ENCODE assay signal across 10 cellular contexts in genomic region chr4:80492761-80493160, GRCh38.
DNase-seq lines count a peak whose midpoint lies in the region; ATAC-seq and TF ChIP-seq lines count a peak whose summit lies in the region.
"Had no signal": no experiment of that assay in that cellular context is flagged by ENCODE, and none has a peak within 500 bp of the region (broad histone marks: within the 10 kb centered on the region; RNA-seq: fewer than 3 reads in every experiment).

No MANE protein-coding gene starts in this region.

- ATAC-seq in GM23338 (no peak), GM21528 (IDR thresholded peaks at IDR 0.05; ENCODE audit: low FRiP score, unreplicated experiment) (no peak), HG03045 (IDR thresholded peaks at IDR 0.05; ENCODE audit: unreplicated experiment) (no peak)

- no peaks in the 10 kb centered on the region for H3K27me3 ChIP-seq in GM23338 (ENCODE audit: insufficient read depth)
- H3K27me3 ChIP-seq: upper lobe of left lung had no signal

- H3K27ac ChIP-seq in GM23338 (ENCODE audit: low read depth) (no peak overlapping the region), OCI-LY7 (ENCODE audit: low read depth, low read length, poor library complexity, severe bottlenecking) (no peak overlapping the region)
- H3K27ac ChIP-seq: parathyroid adenoma, upper lobe of left lung had no signal

- CTCF ChIA-PET in OCI-LY7 (lab: Charles Lee; ENCODE audit: unreplicated experiment), result no interaction called here

- H3K79me2 ChIP-seq in GM23338 (replicated peaks; ENCODE audit: insufficient read depth) (no peaks in the 10 kb centered on the region), OCI-LY7 (ENCODE audit: insufficient read depth, low read depth, low read length) (no peaks in the 10 kb centered on the region)
- H3K79me2 ChIP-seq: parathyroid adenoma had no signal

- peak overlapping the region; percentile 36; the same call in 1 of the 2 replicates for H3K27ac Mint-ChIP-seq in GM23338

- H3K4me3 Mint-ChIP-seq in GM23338, result no peak overlapping the region

- POLR2A ChIA-PET in OCI-LY7 (lab: Charles Lee), result interaction anchor here (0.6 kb wide), 1 partner anchor 1972 kb away, joined by 4 read pairs; no protein-coding TSS in a partner anchor

- H3K4me1 ChIP-seq in GM23338 (ENCODE audit: insufficient read depth) (no peaks in the 10 kb centered on the region), OCI-LY7 (ENCODE audit: insufficient read depth, low read length, poor library complexity, severe bottlenecking) (peaks cover 21% of the 10 kb centered on the region)
- H3K4me1 ChIP-seq: parathyroid adenoma, upper lobe of left lung had no signal

- DNase-seq in GM23338 (ENCODE audit: low spot score) (no peak), OCI-LY7 (ENCODE audit: low spot score) (peak; percentile 27), COLO829 (ENCODE audit: low spot score) (no peak), NCI-H2227 treated with DMSO at 0.1 percent for 48 hours (lab: John Stamatoyannopoulos, UW) (no peak)
- DNase-seq in activated naive CD4-positive, alpha-beta T cell treated with Interleukin-2 at 50 U/mL for 16 hours, result peak; percentile 17
- DNase-seq in stimulated activated CD8-positive, alpha-beta memory T cell treated with anti-CD3 and anti-CD28 coated beads, Interleukin-12 subunit alpha, Interleukin-12 subunit beta, amount 100 ng/mL, for 1 hour (ENCODE audit: low read depth), result peak; percentile 30

- H3K9me3 Mint-ChIP-seq in GM23338, result peaks cover 34% of the 10 kb centered on the region

- H3K36me3 ChIP-seq in GM23338 (ENCODE audit: insufficient read depth), result peaks cover 8% of the 10 kb centered on the region; the same call in 1 of the 2 replicates
- H3K36me3 ChIP-seq in OCI-LY7 (ENCODE audit: insufficient read depth, low read length), result peaks cover 74% of the 10 kb centered on the region
- H3K36me3 ChIP-seq: upper lobe of left lung had no signal

- TF ChIP-seq CTCF in GM23338 (conservative IDR thresholded peaks at IDR 0.05; ENCODE audit: low read depth in 2 of 2) (no peak), OCI-LY7 (conservative IDR thresholded peaks at IDR 0.05; ENCODE audit: low read length) (no peak)

- H3K36me3 Mint-ChIP-seq in GM23338 (ENCODE audit: low read depth), result peaks cover 32% of the 10 kb centered on the region

- peaks cover 9% of the 10 kb centered on the region for H3K4me1 Mint-ChIP-seq in GM23338

- H4K20me1 ChIP-seq in GM23338 (replicated peaks; ENCODE audit: insufficient read depth) (no peaks in the 10 kb centered on the region), OCI-LY7 (ENCODE audit: insufficient read depth, low read length) (no peaks in the 10 kb centered on the region)

- peaks cover 72% of the 10 kb centered on the region; the same call in 1 of the 2 replicates for H3K9me3 ChIP-seq in OCI-LY7 (ENCODE audit: low read length)
- H3K9me3 ChIP-seq: upper lobe of left lung had no signal

- peak overlapping the region; percentile 35; the same call in 1 of the 2 replicates for H2AFZ ChIP-seq in GM23338
- H2AFZ ChIP-seq in OCI-LY7 (ENCODE audit: low read length), result no peak overlapping the region
- H2AFZ ChIP-seq: parathyroid adenoma had no signal

- H3K4me3 ChIP-seq in GM23338, result no peak overlapping the region
- H3K4me3 ChIP-seq in OCI-LY7 (ENCODE audit: low read depth, low read length, poor library complexity, severe bottlenecking), result no peak overlapping the region
- H3K4me3 ChIP-seq: upper lobe of left lung had no signal

- peaks cover 6% of the 10 kb centered on the region; the same call in 1 of the 2 replicates for H3K9me2 ChIP-seq in GM23338 (ENCODE audit: insufficient read depth)
- H3K9me2 ChIP-seq in OCI-LY7 (ENCODE audit: insufficient read depth, low read length), result no peaks in the 10 kb centered on the region

- H3K27me3 Mint-ChIP-seq in GM23338 (ENCODE audit: insufficient read depth, low read depth, poor library complexity), result no peaks in the 10 kb centered on the region

- H3K4me2 ChIP-seq in GM23338 (no peak overlapping the region), OCI-LY7 (ENCODE audit: low read length) (no peak overlapping the region)

- H3F3A ChIP-seq in GM23338 (replicated peaks; ENCODE audit: low read depth), result no peaks in the 10 kb centered on the region

- intact Hi-C loops in OCI-LY7 (cut with micrococcal nuclease; ENCODE audit: unreplicated experiment), result no loop called here

- BruUV-seq in OCI-LY7 (replicated peaks; lab: Mats Ljungman, UMichigan), result no TSS peak

TF ChIP-seq in GM23338, 12 proteins besides CTCF, POLR2A, EP300 and RAD21 (continues in another document):
- TF ChIP-seq ZNF462 (CRISPR knock-in tag; IDR thresholded peaks at IDR 0.05) (no peak), ZNF331 (CRISPR knock-in tag; IDR thresholded peaks at IDR 0.05; ENCODE audit: low read depth) (no peak), REST (IDR thresholded peaks at IDR 0.05; ENCODE audit: unreplicated experiment) (no peak)

Comparison
In these comparisons a context has a peak if more than half of its experiments do, and no peak if none do; other contexts are left out.
1. DNase-seq: peak in OCI-LY7 (single experiment), activated naive CD4-positive, alpha-beta T cell treated with Interleukin-2 at 50 U/mL for 16 hours (single experiment) and stimulated activated CD8-positive, alpha-beta memory T cell treated with anti-CD3 and anti-CD28 coated beads, Interleukin-12 subunit alpha, Interleukin-12 subunit beta, amount 100 ng/mL, for 1 hour (single experiment); none in GM23338 (single experiment), COLO829 (single experiment) and NCI-H2227 treated with DMSO at 0.1 percent for 48 hours (single experiment).